Comparison of ENCODE assay signal across 1 cellular context in the genomic region with DNA sequence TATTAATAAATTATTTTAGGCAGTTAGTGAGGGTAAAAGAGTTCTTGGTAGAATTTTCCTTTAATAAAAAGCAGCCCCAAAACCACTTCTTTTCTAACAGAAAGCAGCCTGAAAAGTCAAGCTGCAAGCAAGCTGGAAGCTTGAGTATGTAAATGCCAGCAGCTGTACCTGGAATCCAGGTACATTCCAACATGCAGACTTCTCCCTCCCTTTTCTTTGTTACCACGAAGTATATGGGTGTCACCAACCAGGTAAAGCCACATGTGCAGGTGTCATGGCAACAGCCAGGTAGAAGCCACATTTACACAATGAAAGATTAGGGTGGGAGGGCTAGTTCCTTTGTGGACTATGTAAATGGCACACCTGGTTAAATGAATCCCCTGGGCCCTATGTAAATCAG.
TF ChIP-seq lines count a peak whose summit lies in the region.

No MANE protein-coding gene starts in this region.

TF ChIP-seq in endothelial cell of umbilical vein, 7 proteins besides CTCF, POLR2A, EP300 and RAD21:
- TF ChIP-seq, protein P1, sequence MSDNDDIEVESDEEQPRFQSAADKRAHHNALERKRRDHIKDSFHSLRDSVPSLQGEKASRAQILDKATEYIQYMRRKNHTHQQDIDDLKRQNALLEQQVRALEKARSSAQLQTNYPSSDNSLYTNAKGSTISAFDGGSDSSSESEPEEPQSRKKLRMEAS (IDR thresholded peaks at IDR 0.05; ENCODE audit: insufficient read depth, insufficient read length): no peak
- TF ChIP-seq MYC (IDR thresholded peaks at IDR 0.05; ENCODE audit: low read depth, low read length): no peak
